Comparison of ENCODE assay signal across 8 cellular contexts in the genomic region with DNA sequence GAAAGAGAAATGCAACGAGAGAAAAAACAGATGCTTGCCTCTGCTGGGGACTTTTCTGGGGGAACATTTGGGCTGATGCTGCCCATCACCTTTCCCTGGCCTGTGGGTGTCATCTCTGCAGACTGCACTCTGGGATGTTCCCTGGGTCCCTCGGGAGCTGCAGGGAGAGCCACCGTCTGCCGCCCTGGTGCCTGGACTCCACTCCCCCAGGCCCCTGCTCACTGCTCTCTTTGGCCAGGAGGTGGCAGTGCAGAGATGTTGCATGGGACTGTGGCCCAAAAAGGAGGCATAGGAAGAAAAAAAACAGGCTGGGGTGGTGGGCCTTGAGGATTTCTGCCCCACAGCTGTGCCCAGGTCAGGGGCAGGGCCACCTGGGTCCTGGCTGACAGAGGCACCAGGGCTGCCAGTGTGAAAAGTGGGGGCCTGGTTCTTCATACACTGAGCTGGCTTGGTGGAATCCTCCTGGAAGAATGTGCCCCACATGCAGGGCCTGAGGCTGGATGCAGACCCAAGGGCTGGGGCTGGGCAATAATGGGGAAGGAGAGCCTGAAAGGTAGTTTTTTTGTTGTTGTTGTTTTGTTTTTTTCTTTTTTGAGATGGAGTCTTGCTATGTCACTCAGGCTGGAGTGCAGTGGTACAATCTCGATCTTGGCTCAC.
A peak's percentile ranks its signal among the peaks of the same experiment; 100 is the strongest.
DNase-seq lines count a peak whose midpoint lies in the region; ATAC-seq, FAIRE-seq and TF ChIP-seq lines count a peak whose summit lies in the region.

No MANE protein-coding gene starts in this region.

- no peak overlapping the region for H3K9ac ChIP-seq in SK-N-SH

- POLR2A ChIA-PET in SK-N-SH (lab: Yijun Ruan, JAX) = interaction anchor here (0.7 to 1.7 kb wide), 4 partner anchors 41 to 111 kb away, joined by 3 to 7 read pairs (median 4); no protein-coding TSS in a partner anchor

- WGBS in SK-N-SH (ENCODE audit: low lambda C conversion rate) = 38% methylated on average over 5 of the region's 5 CpGs

- CTCF ChIA-PET in SK-N-SH (lab: Yijun Ruan, JAX) = interaction anchor here (0.6 to 6.3 kb wide), 86 partner anchors 12 to 677 kb away, joined by 3 to 55 read pairs (median 4); a partner anchor contains a TSS

- no peaks in the 10 kb centered on the region for H3K9me2 ChIP-seq in SK-N-SH

- peak; percentile 88 for TF ChIP-seq RAD21 in SK-N-SH (IDR thresholded peaks at IDR 0.05; ENCODE audit: low read length)

- H3K27me3 Mint-ChIP-seq in mesothelial cell of epicardium (ENCODE audit: low read depth) = no peaks in the 10 kb centered on the region

- no peaks in the 10 kb centered on the region for H3K36me3 Mint-ChIP-seq in mesothelial cell of epicardium

- intact Hi-C loops in dorsolateral prefrontal cortex (cut with DNase I) = loop anchor here (5.0 to 10.0 kb wide), 3 partner anchors 173 to 243 kb away; no protein-coding TSS in a partner anchor

- H3F3A ChIP-seq in SK-N-SH (replicated peaks; ENCODE audit: insufficient read depth) = no peaks in the 10 kb centered on the region

- ATAC-seq in GM18867 (IDR thresholded peaks at IDR 0.05; ENCODE audit: unreplicated experiment) (peak; percentile 72), HG03354 (IDR thresholded peaks at IDR 0.05; ENCODE audit: poor library complexity, severe bottlenecking, unreplicated experiment) (peak; percentile 75)

- 0 out of 4 replicates have a peak, but pooled peaks of 1 of the 2 experiments have one; percentile 32 for TF ChIP-seq EP300 in SK-N-SH (IDR thresholded peaks at IDR 0.05; ENCODE audit: borderline replicate concordance in 1 of 2, low read depth in 1 of 2, low read length in 1 of 2)

- peak; percentile 87 for TF ChIP-seq CTCF in SK-N-SH (IDR thresholded peaks at IDR 0.05)
- peak in 54 of 56 donors; percentile 29 to 75 (median 63) for TF ChIP-seq CTCF in dorsolateral prefrontal cortex (IDR thresholded peaks at IDR 0.05 in 54 of 56, conservative IDR thresholded peaks at IDR 0.05 in 2 of 56; ENCODE audit: low read depth in 1 of 56, partially characterized antibody in 56 of 56)
- TF ChIP-seq CTCF in mesothelial cell of epicardium (IDR thresholded peaks at IDR 0.05; ENCODE audit: unreplicated experiment) = peak; percentile 65

- no peak for FAIRE-seq in urothelium cell line (lab: Jason Lieb, UNC)

- no peaks in the 10 kb centered on the region for H3K9me3 ChIP-seq in SK-N-SH

- no peak overlapping the region for H2AFZ ChIP-seq in SK-N-SH (ENCODE audit: low read depth)

- H3K9me3 Mint-ChIP-seq in mesothelial cell of epicardium = no peaks in the 10 kb centered on the region

- no peaks in the 10 kb centered on the region for H3K36me3 ChIP-seq in SK-N-SH (replicated peaks in 1 of 2; ENCODE audit: control insufficient read depth in 1 of 2, insufficient read depth in 2 of 2, low read length in 1 of 2)

- H3K4me3 ChIP-seq in SK-N-SH (ENCODE audit: low read depth in 2 of 2, low read length in 1 of 2) (peak overlapping the region in 1 of 2 experiments; percentile 44; a peak in 1 of 4 replicates), dorsolateral prefrontal cortex (no peak overlapping the region)

- no peak overlapping the region for H3K4me3 Mint-ChIP-seq in mesothelial cell of epicardium

- no peak overlapping the region for H3K27ac Mint-ChIP-seq in mesothelial cell of epicardium

- no peaks in the 10 kb centered on the region for H3K27me3 ChIP-seq in SK-N-SH (ENCODE audit: insufficient read depth)
- no peaks in the 10 kb centered on the region for H3K27me3 ChIP-seq in dorsolateral prefrontal cortex

- H3K27ac ChIP-seq in SK-N-SH (ENCODE audit: low read depth in 2 of 2, low read length in 1 of 2) (peak overlapping the region in 1 of 2 experiments; percentile 98; a peak in 2 of 4 replicates), dorsolateral prefrontal cortex (no peak overlapping the region)

- DNase-seq in Ammon's horn (ENCODE audit: low spot score) = peak; percentile 31
- peak; percentile 78 for DNase-seq in SK-N-SH
- DNase-seq in dorsolateral prefrontal cortex = peak in 2 of 10 donors; percentile 27 to 54
- peak; percentile 40 to 65 for DNase-seq in mesothelial cell of epicardium (ENCODE audit: low spot score in 2 of 2, unreplicated experiment in 2 of 2)
- DNase-seq in urothelium cell line (ENCODE audit: low spot score) = peak; percentile 69
- DNase-seq in mesenteric fat pad (ENCODE audit: low spot score) = no peak

- peaks cover 0 to 69% of the 10 kb centered on the region in 2 experiments; a peak in 2 of 4 replicates for H3K4me1 ChIP-seq in SK-N-SH (ENCODE audit: control insufficient read depth in 1 of 2, insufficient read depth in 2 of 2, low read depth in 1 of 2, low read length in 1 of 2)

- H3K4me1 Mint-ChIP-seq in mesothelial cell of epicardium = peaks cover 38% of the 10 kb centered on the region

- no peak overlapping the region for H3K4me2 ChIP-seq in SK-N-SH

- H4K20me1 ChIP-seq in SK-N-SH (ENCODE audit: insufficient read depth) = no peaks in the 10 kb centered on the region

- no peaks in the 10 kb centered on the region for H3K79me2 ChIP-seq in SK-N-SH (ENCODE audit: insufficient read depth)

TF ChIP-seq in SK-N-SH, 30 proteins besides CTCF, POLR2A, EP300 and RAD21:
- TF ChIP-seq RCOR1 (IDR thresholded peaks at IDR 0.05; ENCODE audit: low read length) (0 out of 2 replicates have a peak, but pooled peaks have one; percentile 31), SMC3 (IDR thresholded peaks at IDR 0.05; ENCODE audit: low read depth, low read length) (peak; percentile 80), MXI1 (IDR thresholded peaks at IDR 0.05; ENCODE audit: low read depth, low read length) (no peak; the same call in 1 of the 2 replicates)
TF ChIP-seq in SK-N-SH: peak in this region for 2.
